Comparison of ENCODE assay signal across 8 cellular contexts in genomic region chr13:98409281-98409680, GRCh38.
"Had no signal": no experiment of that assay in that cellular context is flagged by ENCODE, and none has a peak within 500 bp of the region (broad histone marks: within the 10 kb centered on the region; RNA-seq: fewer than 3 reads in every experiment).

No MANE protein-coding gene starts in this region.

- H3K4me3 ChIP-seq: GM23248, HAP-1 had no signal

- H2AFZ ChIP-seq: GM23248 had no signal

- H3K9me3 ChIP-seq: HAP-1 had no signal

- ATAC-seq: HCT116 had no signal

- H3K9ac ChIP-seq: GM23248 had no signal

- FAIRE-seq: HTR-8/SVneo had no signal

- DNase-seq: GM23248, GOT3, H7, HFFc6, KBM-7 had no signal

- H3K36me3 ChIP-seq: HAP-1 had no signal

- H3K27ac ChIP-seq: GM23248 had no signal
